Comparison of ENCODE assay signal across 8 cellular contexts in genomic region chr1:236502972-236503639, GRCh38. TPM values are rescaled to one million over a fixed set of nuclear protein-coding genes. Genes with fewer than 3 reads are reported as not detected.
DNase-seq lines count a peak whose midpoint lies in the region; ATAC-seq and TF ChIP-seq lines count a peak whose summit lies in the region.

No MANE protein-coding gene starts in this region.

- no peaks in the 10 kb centered on the region for H3K27me3 ChIP-seq in hepatocyte

- H3K4me1 ChIP-seq in hepatocyte (ENCODE audit: insufficient read depth) = peaks cover 10% of the 10 kb centered on the region

- H4K20me1 ChIP-seq in hepatocyte (ENCODE audit: insufficient read depth, poor library complexity, severe bottlenecking) = no peaks in the 10 kb centered on the region

- no peak for ATAC-seq in GM19324 (IDR thresholded peaks at IDR 0.05; ENCODE audit: low FRiP score, unreplicated experiment)

- peak overlapping the region; percentile 1 for H3K4me3 ChIP-seq in astrocyte of the spinal cord (ENCODE audit: low read depth, low read length)
- no peak overlapping the region for H3K4me3 ChIP-seq in hepatocyte
- peak overlapping the region; percentile 35 for H3K4me3 ChIP-seq in retinal pigment epithelial cell (ENCODE audit: low read length)

- WGBS in hepatocyte (ENCODE audit: low lambda C conversion rate, missing lambda C conversion rate) = 26% methylated on average over 15 of the region's 15 CpGs

- peak; percentile 36 for DNase-seq in NCI-H748 (lab: John Stamatoyannopoulos, UW; ENCODE audit: unreplicated experiment)
- no peak for DNase-seq in NCI-H748 treated with DMSO at 0.1 percent for 48 hours (lab: John Stamatoyannopoulos, UW)
- peak; percentile 42 for DNase-seq in NCI-H146 treated with DMSO at 0.1 percent for 48 hours (lab: John Stamatoyannopoulos, UW; ENCODE audit: unreplicated experiment)
- peak; percentile 76 for DNase-seq in astrocyte of the spinal cord (ENCODE audit: low read depth, low spot score)
- DNase-seq in hepatocyte (ENCODE audit: low spot score) = peak; percentile 79
- DNase-seq in retinal pigment epithelial cell (ENCODE audit: low read depth) = peak; percentile 72
- DNase-seq in stimulated activated naive CD4-positive, alpha-beta T cell treated with Interleukin-2 at 50 U/mL for 16 hours (lab: John Stamatoyannopoulos, UW) = no peak

- no peaks in the 10 kb centered on the region for H3K79me2 ChIP-seq in hepatocyte

- no peaks in the 10 kb centered on the region for H3K36me3 ChIP-seq in hepatocyte (replicated peaks; ENCODE audit: insufficient read depth, low read depth)

- in situ Hi-C loops in astrocyte of the spinal cord (cut with HindIII; ENCODE audit: low sequenced_read_pairs) = no loop called here

- H3K9me2 ChIP-seq in hepatocyte (replicated peaks; ENCODE audit: insufficient read depth) = no peaks in the 10 kb centered on the region

- H3K9me3 ChIP-seq in hepatocyte (ENCODE audit: low read depth) = no peaks in the 10 kb centered on the region

- peak overlapping the region; percentile 83 for H3K27ac ChIP-seq in hepatocyte

- no peak for TF ChIP-seq CTCF in astrocyte of the spinal cord (IDR thresholded peaks at IDR 0.05; ENCODE audit: low read depth, low read length)
- no peak for TF ChIP-seq CTCF in hepatocyte (IDR thresholded peaks at IDR 0.05; ENCODE audit: poor library complexity)
- no peak for TF ChIP-seq CTCF in retinal pigment epithelial cell (conservative IDR thresholded peaks at IDR 0.05; ENCODE audit: low read depth, low read length)

- H2AFZ ChIP-seq in hepatocyte = peak overlapping the region; percentile 27

- H3K4me2 ChIP-seq in hepatocyte = peak overlapping the region; percentile 66

RNA-seq across cellular contexts. Expression of gene LGALS8, which starts 20.7 kb away (rescaled TPM):
- total RNA-seq in hepatocyte = 43.9 and 46.6 TPM in 2 replicates
- 33.5 TPM in 2 replicates for polyA plus RNA-seq in hepatocyte

Comparison
In these comparisons a context has a peak if more than half of its experiments do, and no peak if none do; other contexts are left out.
1. DNase-seq: peak in NCI-H748 (single experiment), NCI-H146 treated with DMSO at 0.1 percent for 48 hours (single experiment), astrocyte of the spinal cord (single experiment), hepatocyte (single experiment) and retinal pigment epithelial cell (single experiment); none in NCI-H748 treated with DMSO at 0.1 percent for 48 hours (single experiment) and stimulated activated naive CD4-positive, alpha-beta T cell treated with Interleukin-2 at 50 U/mL for 16 hours (single experiment).